ENCODE assay signal across 10 cellular contexts in the genomic region with DNA sequence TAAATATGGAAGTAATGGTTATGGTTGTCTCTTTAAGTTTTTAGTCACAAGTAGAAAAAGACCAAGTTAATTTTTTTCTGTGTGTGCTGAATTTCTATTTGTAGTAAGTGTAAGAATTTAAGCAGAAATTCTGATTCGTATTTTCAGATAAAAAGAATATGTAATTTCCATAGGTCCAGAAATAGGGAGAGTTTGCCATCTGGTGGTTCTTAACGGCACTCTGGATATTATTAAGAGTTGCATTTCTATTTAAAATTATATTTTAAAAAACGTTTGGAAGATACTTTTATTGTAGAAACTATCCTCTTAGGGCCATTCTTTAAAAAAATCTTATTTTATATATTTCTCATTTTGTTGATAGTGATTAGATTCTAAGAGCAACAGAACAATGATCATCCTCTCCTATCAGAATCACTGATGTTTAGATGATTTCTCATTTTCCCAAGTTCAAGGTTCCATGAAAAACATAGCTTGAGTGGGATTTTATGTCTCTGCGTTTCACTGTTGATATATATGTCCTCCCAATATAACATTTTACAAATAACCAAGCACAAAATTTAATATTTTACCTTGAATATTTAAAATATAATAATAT.
DNase-seq lines count a peak whose midpoint lies in the region; ATAC-seq, FAIRE-seq and TF ChIP-seq lines count a peak whose summit lies in the region.
"Had no signal": no experiment of that assay in that cellular context is flagged by ENCODE, and none has a peak within 500 bp of the region (broad histone marks: within the 10 kb centered on the region; RNA-seq: fewer than 3 reads in every experiment).

No MANE protein-coding gene starts in this region.

- no peaks in the 10 kb centered on the region for H3K36me3 ChIP-seq in GM23338 (ENCODE audit: insufficient read depth)

- H3K27me3 ChIP-seq in GM23338 (ENCODE audit: insufficient read depth) = no peaks in the 10 kb centered on the region
- H3K27me3 ChIP-seq: upper lobe of left lung had no signal

- H3K9me2 ChIP-seq in GM23338 (ENCODE audit: insufficient read depth) = no peaks in the 10 kb centered on the region

- ATAC-seq in GM23338 = no peak
- ATAC-seq in HG03432 (IDR thresholded peaks at IDR 0.05; ENCODE audit: unreplicated experiment) = no peak
- no peak for ATAC-seq in HG02759 (IDR thresholded peaks at IDR 0.05; ENCODE audit: unreplicated experiment)

- DNase-seq in ACHN (peak; percentile 55), GM23338 (ENCODE audit: low spot score) (peak; percentile 21), inferior parietal cortex (ENCODE audit: extremely low spot score) (peak; percentile 50), GM19239 (ENCODE audit: insufficient read length, low spot score) (no peak), posterior cingulate gyrus (no peak)
- DNase-seq: anterior cingulate cortex, upper lobe of left lung had no signal

- no peaks in the 10 kb centered on the region for H3F3A ChIP-seq in GM23338 (replicated peaks; ENCODE audit: low read depth)

- H3K9me3 Mint-ChIP-seq in GM23338 = no peaks in the 10 kb centered on the region

- peaks cover 3% of the 10 kb centered on the region; the same call in 1 of the 2 replicates for H3K4me1 ChIP-seq in GM23338 (ENCODE audit: insufficient read depth)
- H3K4me1 ChIP-seq: upper lobe of left lung had no signal

- no peak overlapping the region for H2AFZ ChIP-seq in GM23338

- TF ChIP-seq CTCF in GM23338 (conservative IDR thresholded peaks at IDR 0.05; ENCODE audit: low read depth in 2 of 2) = peak in 1 of 2 experiments; percentile 74; a peak in 3 of 4 replicates

- no peaks in the 10 kb centered on the region; the same call in 2 of the 3 replicates for H3K4me1 Mint-ChIP-seq in GM23338

- H3K4me3 ChIP-seq in GM23338 = no peak overlapping the region
- H3K4me3 ChIP-seq: upper lobe of left lung had no signal

- no peak overlapping the region for H3K27ac ChIP-seq in GM23338 (ENCODE audit: low read depth)
- H3K27ac ChIP-seq: upper lobe of left lung had no signal

- H3K4me2 ChIP-seq in GM23338 = no peak overlapping the region

- no peak overlapping the region for H3K4me3 Mint-ChIP-seq in GM23338

- H3K36me3 Mint-ChIP-seq in GM23338 (ENCODE audit: low read depth) = no peaks in the 10 kb centered on the region

- in situ Hi-C loops in ACHN (cut with HindIII; ENCODE audit: low pct_ligation_motif_present, low pct_unique_long_range_greater_than_20kb, low sequenced_read_pairs) = loop anchor here (25.0 kb wide), 1 partner anchor 151 kb away; no protein-coding TSS in a partner anchor

- no peak overlapping the region for H3K27ac Mint-ChIP-seq in GM23338

- H3K27me3 Mint-ChIP-seq in GM23338 (ENCODE audit: insufficient read depth, low read depth, poor library complexity) = no peaks in the 10 kb centered on the region

- H4K20me1 ChIP-seq in GM23338 (replicated peaks; ENCODE audit: insufficient read depth) = no peaks in the 10 kb centered on the region

- no peaks in the 10 kb centered on the region for H3K79me2 ChIP-seq in GM23338 (replicated peaks; ENCODE audit: insufficient read depth)

- FAIRE-seq in TTC549 (lab: Jason Lieb, UNC) (peak; percentile 62), GM19239 (lab: Jason Lieb, UNC) (no peak)

- intact Hi-C loops in posterior cingulate gyrus (cut with DNase I) = loop anchor here (5.0 kb wide), 1 partner anchor 161 kb away; no protein-coding TSS in a partner anchor

TF ChIP-seq in GM23338, 12 proteins besides CTCF, POLR2A, EP300 and RAD21:
- no peak for TF ChIP-seq CREB1 (CRISPR knock-in tag; IDR thresholded peaks at IDR 0.05; ENCODE audit: low read depth)
- no peak for TF ChIP-seq STAT1 (IDR thresholded peaks at IDR 0.05; ENCODE audit: unreplicated experiment)
- no peak for TF ChIP-seq EZH2 (IDR thresholded peaks at IDR 0.05; ENCODE audit: low read depth, unreplicated experiment)
- TF ChIP-seq EZH2phosphoT487 (IDR thresholded peaks at IDR 0.05; ENCODE audit: unreplicated experiment) = no peak
- no peak for TF ChIP-seq ZNF114 (CRISPR knock-in tag; IDR thresholded peaks at IDR 0.05)
- TF ChIP-seq JUNB (IDR thresholded peaks at IDR 0.05; ENCODE audit: unreplicated experiment) = no peak
- TF ChIP-seq, protein P1, sequence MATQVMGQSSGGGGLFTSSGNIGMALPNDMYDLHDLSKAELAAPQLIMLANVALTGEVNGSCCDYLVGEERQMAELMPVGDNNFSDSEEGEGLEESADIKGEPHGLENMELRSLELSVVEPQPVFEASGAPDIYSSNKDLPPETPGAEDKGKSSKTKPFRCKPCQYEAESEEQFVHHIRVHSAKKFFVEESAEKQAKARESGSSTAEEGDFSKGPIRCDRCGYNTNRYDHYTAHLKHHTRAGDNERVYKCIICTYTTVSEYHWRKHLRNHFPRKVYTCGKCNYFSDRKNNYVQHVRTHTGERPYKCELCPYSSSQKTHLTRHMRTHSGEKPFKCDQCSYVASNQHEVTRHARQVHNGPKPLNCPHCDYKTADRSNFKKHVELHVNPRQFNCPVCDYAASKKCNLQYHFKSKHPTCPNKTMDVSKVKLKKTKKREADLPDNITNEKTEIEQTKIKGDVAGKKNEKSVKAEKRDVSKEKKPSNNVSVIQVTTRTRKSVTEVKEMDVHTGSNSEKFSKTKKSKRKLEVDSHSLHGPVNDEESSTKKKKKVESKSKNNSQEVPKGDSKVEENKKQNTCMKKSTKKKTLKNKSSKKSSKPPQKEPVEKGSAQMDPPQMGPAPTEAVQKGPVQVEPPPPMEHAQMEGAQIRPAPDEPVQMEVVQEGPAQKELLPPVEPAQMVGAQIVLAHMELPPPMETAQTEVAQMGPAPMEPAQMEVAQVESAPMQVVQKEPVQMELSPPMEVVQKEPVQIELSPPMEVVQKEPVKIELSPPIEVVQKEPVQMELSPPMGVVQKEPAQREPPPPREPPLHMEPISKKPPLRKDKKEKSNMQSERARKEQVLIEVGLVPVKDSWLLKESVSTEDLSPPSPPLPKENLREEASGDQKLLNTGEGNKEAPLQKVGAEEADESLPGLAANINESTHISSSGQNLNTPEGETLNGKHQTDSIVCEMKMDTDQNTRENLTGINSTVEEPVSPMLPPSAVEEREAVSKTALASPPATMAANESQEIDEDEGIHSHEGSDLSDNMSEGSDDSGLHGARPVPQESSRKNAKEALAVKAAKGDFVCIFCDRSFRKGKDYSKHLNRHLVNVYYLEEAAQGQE (IDR thresholded peaks at IDR 0.05; ENCODE audit: unreplicated experiment) = no peak
- no peak for TF ChIP-seq NANOG (IDR thresholded peaks at IDR 0.05; ENCODE audit: borderline replicate concordance)
- TF ChIP-seq, protein P2, sequence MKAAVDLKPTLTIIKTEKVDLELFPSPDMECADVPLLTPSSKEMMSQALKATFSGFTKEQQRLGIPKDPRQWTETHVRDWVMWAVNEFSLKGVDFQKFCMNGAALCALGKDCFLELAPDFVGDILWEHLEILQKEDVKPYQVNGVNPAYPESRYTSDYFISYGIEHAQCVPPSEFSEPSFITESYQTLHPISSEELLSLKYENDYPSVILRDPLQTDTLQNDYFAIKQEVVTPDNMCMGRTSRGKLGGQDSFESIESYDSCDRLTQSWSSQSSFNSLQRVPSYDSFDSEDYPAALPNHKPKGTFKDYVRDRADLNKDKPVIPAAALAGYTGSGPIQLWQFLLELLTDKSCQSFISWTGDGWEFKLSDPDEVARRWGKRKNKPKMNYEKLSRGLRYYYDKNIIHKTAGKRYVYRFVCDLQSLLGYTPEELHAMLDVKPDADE (IDR thresholded peaks at IDR 0.05) = no peak
TF ChIP-seq in GM23338: peak in this region for 0.

Comparison
In these comparisons a context has a peak if more than half of its experiments do, and no peak if none do; other contexts are left out.
1. DNase-seq: peak in ACHN (single experiment), GM23338 (single experiment) and inferior parietal cortex (single experiment); none in GM19239 (single experiment) and posterior cingulate gyrus (0 of 10).